ENCODE assay signal across 10 cellular contexts in the genomic region with DNA sequence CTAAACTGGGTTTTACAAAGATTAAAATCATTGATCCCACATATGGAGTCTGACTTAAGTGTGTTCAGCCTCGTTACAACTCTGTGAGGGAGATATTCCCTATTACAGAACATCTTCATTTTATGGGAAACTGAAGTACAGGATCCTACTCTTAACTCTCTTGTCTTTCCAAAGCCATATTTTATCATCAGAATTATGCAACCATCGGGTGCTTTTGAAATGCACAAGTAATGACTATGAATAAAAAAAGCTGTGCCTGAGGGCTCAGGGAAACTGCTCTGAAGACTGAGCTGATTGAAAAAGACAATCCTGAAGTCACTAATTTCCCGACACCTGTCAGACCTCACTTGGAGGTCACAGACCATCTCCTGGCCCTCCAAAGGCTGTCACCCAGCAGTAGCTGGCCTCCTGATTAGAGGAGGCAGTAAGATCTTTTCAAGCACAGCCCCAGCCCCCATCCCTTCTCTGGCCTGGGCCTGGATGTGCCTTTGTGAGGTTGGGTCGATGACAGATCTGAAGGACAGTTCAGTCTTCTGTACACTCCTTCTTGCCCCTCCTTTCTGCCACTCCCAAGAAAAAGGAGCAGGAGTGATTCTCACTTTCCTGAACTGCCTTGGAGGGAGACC. TPM values are rescaled to one million over a fixed set of nuclear protein-coding genes. Genes with fewer than 3 reads are reported as not detected.
A peak's percentile ranks its signal among the peaks of the same experiment; 100 is the strongest.
DNase-seq lines count a peak whose midpoint lies in the region; TF ChIP-seq lines count a peak whose summit lies in the region.
"Had no signal": no experiment of that assay in that cellular context is flagged by ENCODE, and none has a peak within 500 bp of the region (broad histone marks: within the 10 kb centered on the region; RNA-seq: fewer than 3 reads in every experiment).

No MANE protein-coding gene starts in this region.

- TF ChIP-seq POLR2A in esophagus muscularis mucosa (IDR thresholded peaks at IDR 0.05; ENCODE audit: low read depth), result no peak
- TF ChIP-seq POLR2A in ovary (IDR thresholded peaks at IDR 0.05), result no peak

- WGBS in esophagus muscularis mucosa, result 31% methylated on average over 4 of the region's 4 CpGs
- 56 to 67% (median 59%) methylated on average over 4 of the region's 4 CpGs for WGBS in ovary, 3 donors

- POLR2A ChIA-PET in AG04450 (lab: Yijun Ruan, JAX), result no interaction called here

- H3K4me3 ChIP-seq in AG04450 (ENCODE audit: low read depth, low read length), result no peak overlapping the region
- H3K4me3 ChIP-seq in NT2/D1 (ENCODE audit: insufficient read length, low read depth), result no peak overlapping the region
- peak overlapping the region in 1 of 4 donors; percentile 2 for H3K4me3 ChIP-seq in esophagus muscularis mucosa
- no peak overlapping the region for H3K4me3 ChIP-seq in ovary
- H3K4me3 ChIP-seq: skin epidermis had no signal

- TF ChIP-seq CTCF in AG04450 (IDR thresholded peaks at IDR 0.05; ENCODE audit: low read depth, low read length) (no peak), esophagus muscularis mucosa (IDR thresholded peaks at IDR 0.05) (no peak), neural crest cell (conservative IDR thresholded peaks at IDR 0.05) (no peak), ovary (IDR thresholded peaks at IDR 0.05) (no peak)

- H3K9ac ChIP-seq in NT2/D1 (ENCODE audit: insufficient read length, low read depth), result peak overlapping the region; percentile 32

- peak overlapping the region; percentile 11 for H3K4me3 Mint-ChIP-seq in neural crest cell
- H3K4me3 Mint-ChIP-seq: activated T-cell treated with anti-CD3 and anti-CD28 coated beads, Interleukin-2, amount 50 U/mL, for 24 hours had no signal

- H3K4me1 Mint-ChIP-seq in neural crest cell, result peaks cover 15% of the 10 kb centered on the region

- H3K27me3 ChIP-seq in AG04450 (ENCODE audit: control insufficient read depth, insufficient read depth, low read length) (no peaks in the 10 kb centered on the region), NT2/D1 (ENCODE audit: insufficient read depth, insufficient read length) (peaks cover 6% of the 10 kb centered on the region), esophagus muscularis mucosa (no peaks in the 10 kb centered on the region), ovary (no peaks in the 10 kb centered on the region)

- H3K36me3 Mint-ChIP-seq in neural crest cell (ENCODE audit: low read depth), result no peaks in the 10 kb centered on the region

- CTCF ChIA-PET in AG04450 (lab: Charles Lee), result interaction anchor here (2.3 kb wide), 1 partner anchor 16 kb away, joined by 5 read pairs; no protein-coding TSS in a partner anchor

- H3K27ac ChIP-seq in AG04450 (ENCODE audit: low read depth, low read length), result peak overlapping the region; percentile 39
- peak overlapping the region; percentile 93 to 98 (median 96) for H3K27ac ChIP-seq in esophagus muscularis mucosa (replicated peaks in 1 of 4)
- peak overlapping the region in 1 of 2 donors; percentile 56 for H3K27ac ChIP-seq in ovary

- peaks cover 20% of the 10 kb centered on the region for H3K27me3 Mint-ChIP-seq in neural crest cell (ENCODE audit: low read depth)
- H3K27me3 Mint-ChIP-seq: activated T-cell treated with anti-CD3 and anti-CD28 coated beads, Interleukin-2, amount 50 U/mL, for 24 hours had no signal

- DNase-seq in AG04450 (ENCODE audit: low read depth, low spot score) (no peak), NT2/D1 (ENCODE audit: low read depth, low spot score) (no peak), esophagus muscularis mucosa (ENCODE audit: extremely low spot score) (no peak), neural crest cell (ENCODE audit: low read depth, low spot score) (no peak), HUDEP-2 (lab: John Stamatoyannopoulos, UW; ENCODE audit: unreplicated experiment in 76 of 76) (no peak), ovary (no peak)
- no peak for DNase-seq in effector CD8-positive, alpha-beta T cell (lab: John Stamatoyannopoulos, UW)
- DNase-seq in stimulated activated naive CD4-positive, alpha-beta T cell (lab: John Stamatoyannopoulos, UW), result no peak
- DNase-seq: activated T-cell treated with anti-CD3 and anti-CD28 coated beads, Interleukin-2, amount 50 U/mL, for 24 hours had no signal

- intact Hi-C loops in esophagus muscularis mucosa (cut with DNase I), result no loop called here
- intact Hi-C loops in ovary (cut with DNase I), result no loop called here

- no peak overlapping the region for H3K27ac Mint-ChIP-seq in neural crest cell (ENCODE audit: unreplicated experiment)
- H3K27ac Mint-ChIP-seq: activated T-cell treated with anti-CD3 and anti-CD28 coated beads, Interleukin-2, amount 50 U/mL, for 24 hours had no signal

- H3K9me3 Mint-ChIP-seq in neural crest cell, result no peaks in the 10 kb centered on the region
- H3K9me3 Mint-ChIP-seq: activated T-cell treated with anti-CD3 and anti-CD28 coated beads, Interleukin-2, amount 50 U/mL, for 24 hours had no signal

- no peaks in the 10 kb centered on the region; the same call in 1 of the 2 replicates for H3K9me3 ChIP-seq in AG04450 (ENCODE audit: control insufficient read depth, insufficient read depth, low read length)
- no peaks in the 10 kb centered on the region for H3K9me3 ChIP-seq in NT2/D1 (ENCODE audit: insufficient read depth, low read length)
- H3K9me3 ChIP-seq in esophagus muscularis mucosa, result no peaks in the 10 kb centered on the region
- H3K9me3 ChIP-seq in ovary, result no peaks in the 10 kb centered on the region

- H3K4me1 ChIP-seq in NT2/D1 (ENCODE audit: insufficient read depth, insufficient read length) (peaks cover 15% of the 10 kb centered on the region), esophagus muscularis mucosa (peaks cover 72 to 97% (median 89%) of the 10 kb centered on the region in 4 donors), ovary (ENCODE audit: insufficient read depth) (peaks cover 16% of the 10 kb centered on the region)

- peaks cover 3% of the 10 kb centered on the region for H3K36me3 ChIP-seq in NT2/D1 (ENCODE audit: insufficient read depth, insufficient read length, low read length)
- no peaks in the 10 kb centered on the region for H3K36me3 ChIP-seq in esophagus muscularis mucosa
- H3K36me3 ChIP-seq in ovary, result no peaks in the 10 kb centered on the region

- no peak for TF ChIP-seq EP300 in esophagus muscularis mucosa (IDR thresholded peaks at IDR 0.05)
- no peak for TF ChIP-seq EP300 in ovary (IDR thresholded peaks at IDR 0.05)

RNA-seq across cellular contexts. Expression of a gene that starts 5.6 kb away (rescaled TPM):
- 6.5 and 12.4 TPM in 2 replicates for polyA plus RNA-seq in AG04450 (2011; rRNA removed)
- 15.3 and 19.7 TPM in 2 replicates for polyA minus RNA-seq in AG04450 (2011; rRNA and poly(A)+ RNA removed)
- total RNA-seq in esophagus muscularis mucosa, result 100 to 1,000 TPM in 2 of 4 donors, 10 to 100 TPM in 2; 82.7 to 110 (median 104) TPM
- 21.5 and 23.4 TPM in 2 replicates for total RNA-seq in neural crest cell
- total RNA-seq in ovary, result 10 to 100 TPM; 20.0 to 45.2 (median 34.1) TPM
- polyA plus RNA-seq in ovary, result 10 to 100 TPM; 21.5 to 30.4 TPM
